In the genomic region with DNA sequence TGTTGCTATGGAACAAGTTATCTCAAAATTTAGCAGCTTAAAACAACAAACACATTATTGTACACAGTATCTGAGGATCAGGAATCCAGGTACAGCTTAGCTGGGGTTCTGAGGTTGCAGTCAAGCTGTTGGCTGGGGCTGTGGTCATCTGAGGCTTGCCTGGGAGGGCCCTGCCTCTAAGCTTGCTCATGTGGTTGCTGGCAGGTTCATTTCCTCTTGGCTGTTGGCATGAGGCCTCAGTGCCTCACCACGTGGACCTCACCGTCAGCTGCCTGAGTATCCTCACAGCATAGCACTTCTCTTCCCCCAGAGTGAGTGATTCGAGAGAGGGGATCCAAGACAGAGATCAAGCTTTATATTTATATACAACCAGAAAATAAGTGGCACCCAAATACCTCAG, we compare ENCODE assay signal across 10 cellular contexts. TPM values are rescaled to one million over a fixed set of nuclear protein-coding genes. Genes with fewer than 3 reads are reported as not detected.
DNase-seq lines count a peak whose midpoint lies in the region; ATAC-seq and TF ChIP-seq lines count a peak whose summit lies in the region.
"Had no signal": no experiment of that assay in that cellular context is flagged by ENCODE, and none has a peak within 500 bp of the region (broad histone marks: within the 10 kb centered on the region; RNA-seq: fewer than 3 reads in every experiment).

No MANE protein-coding gene starts in this region.

- TF ChIP-seq CTCF in foreskin keratinocyte (conservative IDR thresholded peaks at IDR 0.05) = no peak

- DNase-seq in activated CD4-positive, alpha-beta T cell treated with anti-CD3 and anti-CD28 coated beads, Interleukin-2, amount 10 ng/mL, durations not matched to agents 7 days and 5 days = peak; percentile 33
- no peak for DNase-seq in activated CD4-positive, alpha-beta T cell treated with anti-CD3 and anti-CD28 coated beads, Interleukin-2, amount 50 U/mL, for 1 hour
- DNase-seq in RPMI8226 = peak; percentile 86
- DNase-seq in foreskin keratinocyte = no peak
- DNase-seq in stimulated activated naive CD8-positive, alpha-beta T cell treated with anti-CD3 and anti-CD28 coated beads, Interleukin-15, amount 100 ng/mL, for 72 hours = no peak
- no peak for DNase-seq in NCI-H146 treated with DMSO at 0.1 percent for 48 hours (lab: John Stamatoyannopoulos, UW; ENCODE audit: unreplicated experiment)
- DNase-seq in NCI-H1417 treated with DMSO at 0.1 percent for 48 hours (lab: John Stamatoyannopoulos, UW) = no peak
- no peak for DNase-seq in NCI-H1930 (lab: John Stamatoyannopoulos, UW)
- DNase-seq: H9 had no signal

- CTCF ChIA-PET in activated CD4-positive, alpha-beta T cell treated with anti-CD3 and anti-CD28 coated beads, Interleukin-2, amount 10 ng/mL, durations not matched to agents 7 days and 5 days (lab: Charles Lee) = interaction anchor here (0.7 to 1.0 kb wide), 2 partner anchors 16 to 48 kb away, joined by 3 to 6 read pairs; no protein-coding TSS in a partner anchor

- H3K4me3 Mint-ChIP-seq in activated CD4-positive, alpha-beta T cell treated with anti-CD3 and anti-CD28 coated beads, Interleukin-2, amount 10 ng/mL, durations not matched to agents 7 days and 5 days = no peak overlapping the region
- no peak overlapping the region for H3K4me3 Mint-ChIP-seq in stimulated activated naive CD8-positive, alpha-beta T cell treated with anti-CD3 and anti-CD28 coated beads, Interleukin-15, amount 100 ng/mL, for 72 hours
- H3K4me3 Mint-ChIP-seq: H9 had no signal

- ATAC-seq in foreskin keratinocyte = peak; percentile 23
- ATAC-seq in stimulated activated naive CD8-positive, alpha-beta T cell treated with anti-CD3 and anti-CD28 coated beads, Interleukin-15, amount 100 ng/mL, for 72 hours = peak; percentile 77

- peak overlapping the region; percentile 73 for H3K27ac Mint-ChIP-seq in activated CD4-positive, alpha-beta T cell treated with anti-CD3 and anti-CD28 coated beads, Interleukin-2, amount 10 ng/mL, durations not matched to agents 7 days and 5 days
- H3K27ac Mint-ChIP-seq in stimulated activated naive CD8-positive, alpha-beta T cell treated with anti-CD3 and anti-CD28 coated beads, Interleukin-15, amount 100 ng/mL, for 72 hours = peak overlapping the region in 1 of 2 donors; percentile 90

- H3K27me3 Mint-ChIP-seq in activated CD4-positive, alpha-beta T cell treated with anti-CD3 and anti-CD28 coated beads, Interleukin-2, amount 10 ng/mL, durations not matched to agents 7 days and 5 days = no peaks in the 10 kb centered on the region
- no peaks in the 10 kb centered on the region for H3K27me3 Mint-ChIP-seq in stimulated activated naive CD8-positive, alpha-beta T cell treated with anti-CD3 and anti-CD28 coated beads, Interleukin-15, amount 100 ng/mL, for 72 hours

- H3K4me1 Mint-ChIP-seq in activated CD4-positive, alpha-beta T cell treated with anti-CD3 and anti-CD28 coated beads, Interleukin-2, amount 10 ng/mL, durations not matched to agents 7 days and 5 days = peaks cover 37% of the 10 kb centered on the region
- H3K4me1 Mint-ChIP-seq in stimulated activated naive CD8-positive, alpha-beta T cell treated with anti-CD3 and anti-CD28 coated beads, Interleukin-15, amount 100 ng/mL, for 72 hours = peaks cover 40% of the 10 kb centered on the region
- H3K4me1 Mint-ChIP-seq: H9 had no signal

- POLR2A ChIA-PET in activated CD4-positive, alpha-beta T cell treated with anti-CD3 and anti-CD28 coated beads, Interleukin-2, amount 10 ng/mL, durations not matched to agents 7 days and 5 days (lab: Charles Lee) = no interaction called here

- H3K4me1 ChIP-seq in foreskin keratinocyte = no peaks in the 10 kb centered on the region
- H3K4me1 ChIP-seq: parathyroid adenoma had no signal

- H3K36me3 Mint-ChIP-seq in activated CD4-positive, alpha-beta T cell treated with anti-CD3 and anti-CD28 coated beads, Interleukin-2, amount 10 ng/mL, durations not matched to agents 7 days and 5 days (ENCODE audit: low read depth) = peaks cover 71% of the 10 kb centered on the region

- H3K9me3 Mint-ChIP-seq in activated CD4-positive, alpha-beta T cell treated with anti-CD3 and anti-CD28 coated beads, Interleukin-2, amount 10 ng/mL, durations not matched to agents 7 days and 5 days = peaks cover 29% of the 10 kb centered on the region
- peaks cover 16 to 21% of the 10 kb centered on the region in 2 donors for H3K9me3 Mint-ChIP-seq in stimulated activated naive CD8-positive, alpha-beta T cell treated with anti-CD3 and anti-CD28 coated beads, Interleukin-15, amount 100 ng/mL, for 72 hours

- H3K27ac ChIP-seq in foreskin keratinocyte = no peak overlapping the region
- H3K27ac ChIP-seq: parathyroid adenoma had no signal

- no peaks in the 10 kb centered on the region for H3K27me3 ChIP-seq in foreskin keratinocyte

RNA-seq across cellular contexts. Expression of gene NTPCR, which starts 18.6 kb away (rescaled TPM):
- 10 to 100 TPM; 36.9 to 45.8 TPM for total RNA-seq in activated CD4-positive, alpha-beta T cell treated with anti-CD3 and anti-CD28 coated beads, Interleukin-2, amount 10 ng/mL, durations not matched to agents 7 days and 5 days
- 36.3 and 48.3 TPM in 2 replicates for total RNA-seq in foreskin keratinocyte
- 48.7 and 64.2 TPM in 2 replicates for polyA plus RNA-seq in foreskin keratinocyte

Comparison
In these comparisons a context has a peak if more than half of its experiments do, and no peak if none do; other contexts are left out.
1. DNase-seq: peak in activated CD4-positive, alpha-beta T cell treated with anti-CD3 and anti-CD28 coated beads, Interleukin-2, amount 10 ng/mL, durations not matched to agents 7 days and 5 days (single experiment) and RPMI8226 (single experiment); none in activated CD4-positive, alpha-beta T cell treated with anti-CD3 and anti-CD28 coated beads, Interleukin-2, amount 50 U/mL, for 1 hour (single experiment), foreskin keratinocyte (0 of 2), stimulated activated naive CD8-positive, alpha-beta T cell treated with anti-CD3 and anti-CD28 coated beads, Interleukin-15, amount 100 ng/mL, for 72 hours (0 of 2), NCI-H146 treated with DMSO at 0.1 percent for 48 hours (single experiment), NCI-H1417 treated with DMSO at 0.1 percent for 48 hours (single experiment) and NCI-H1930 (0 of 2).